Comparison of ENCODE assay signal across 20 cellular contexts in the genomic region with DNA sequence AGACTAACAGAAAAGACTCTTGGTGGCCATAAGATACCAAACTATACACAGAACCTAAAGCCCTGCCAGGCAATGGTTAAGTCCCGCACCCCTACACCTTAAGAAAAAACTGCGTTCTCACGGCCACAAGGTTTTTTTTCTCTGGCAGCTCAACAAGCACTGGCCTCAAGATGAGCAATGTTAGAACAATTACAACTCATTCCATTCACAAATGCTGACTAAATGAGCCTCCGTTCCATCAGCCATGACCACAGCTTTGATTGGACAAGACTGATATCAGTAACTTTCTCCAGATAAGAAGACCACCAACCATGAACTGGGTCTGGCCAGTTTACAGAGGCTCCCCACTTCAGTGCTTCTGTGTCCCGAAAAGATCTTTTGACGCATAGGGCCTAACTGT. TPM values are rescaled to one million over a fixed set of nuclear protein-coding genes. Genes with fewer than 3 reads are reported as not detected.
A peak's percentile ranks its signal among the peaks of the same experiment; 100 is the strongest.
DNase-seq lines count a peak whose midpoint lies in the region; ATAC-seq lines count a peak whose summit lies in the region.
"Had no signal": no experiment of that assay in that cellular context is flagged by ENCODE, and none has a peak within 500 bp of the region (broad histone marks: within the 10 kb centered on the region; RNA-seq: fewer than 3 reads in every experiment).

No MANE protein-coding gene starts in this region.

- no peak for ATAC-seq in GM21360 (IDR thresholded peaks at IDR 0.05; ENCODE audit: unreplicated experiment)
- ATAC-seq: activated T-cell treated with anti-CD3 and anti-CD28 coated beads, Interleukin-2, amount 50 U/mL, for 4 hours; CD8-positive, alpha-beta T cell; gastrocnemius medialis; lower lobe of right lung; Panc1; stimulated activated naive CD8-positive, alpha-beta T cell treated with anti-CD3 and anti-CD28 coated beads, Interleukin-15, amount 100 ng/mL, for 72 hours had no signal

- intact Hi-C loops in cardiac septum (cut with DNase I) = no loop called here

- DNase-seq in AG20443 (ENCODE audit: low spot score) (peak; percentile 66), RKO (ENCODE audit: low spot score) (peak; percentile 22), dedifferentiated amniotic fluid mesenchymal stem cell (ENCODE audit: extremely low spot score) (peak; percentile 39), kidney glomerular epithelial cell (lab: John Stamatoyannopoulos, UW) (peak; percentile 77), cardiac septum (ENCODE audit: low spot score) (no peak), GM19238 (ENCODE audit: insufficient read length, low spot score) (no peak), middle frontal gyrus (ENCODE audit: extremely low spot score, low spot score) (no peak)
- DNase-seq: activated T-cell treated with anti-CD3 and anti-CD28 coated beads, Interleukin-2, amount 50 U/mL, for 4 hours; CD8-positive, alpha-beta T cell; DND-41; effector memory CD4-positive, alpha-beta T cell; gastrocnemius medialis; lower lobe of right lung; NCI-H1436; NCI-H2171; NCI-H82; nephron progenitor cell; stimulated activated naive CD8-positive, alpha-beta T cell treated with anti-CD3 and anti-CD28 coated beads, Interleukin-15, amount 100 ng/mL, for 72 hours had no signal

RNA-seq across cellular contexts. Expression of a gene that starts 31.9 kb away (rescaled TPM):
- 1.3 TPM for total RNA-seq in cardiac septum
- total RNA-seq: activated T-cell treated with anti-CD3 and anti-CD28 coated beads, Interleukin-2, amount 50 U/mL, for 4 hours; CD8-positive, alpha-beta T cell had no signal

Comparison
In these comparisons a context has a peak if more than half of its experiments do, and no peak if none do; other contexts are left out.
1. DNase-seq: peak in AG20443 (single experiment), RKO (single experiment), dedifferentiated amniotic fluid mesenchymal stem cell (single experiment) and kidney glomerular epithelial cell (single experiment); none in cardiac septum (single experiment), GM19238 (single experiment) and middle frontal gyrus (single experiment).